Comparison of ENCODE assay signal across 22 cellular contexts in the genomic region with DNA sequence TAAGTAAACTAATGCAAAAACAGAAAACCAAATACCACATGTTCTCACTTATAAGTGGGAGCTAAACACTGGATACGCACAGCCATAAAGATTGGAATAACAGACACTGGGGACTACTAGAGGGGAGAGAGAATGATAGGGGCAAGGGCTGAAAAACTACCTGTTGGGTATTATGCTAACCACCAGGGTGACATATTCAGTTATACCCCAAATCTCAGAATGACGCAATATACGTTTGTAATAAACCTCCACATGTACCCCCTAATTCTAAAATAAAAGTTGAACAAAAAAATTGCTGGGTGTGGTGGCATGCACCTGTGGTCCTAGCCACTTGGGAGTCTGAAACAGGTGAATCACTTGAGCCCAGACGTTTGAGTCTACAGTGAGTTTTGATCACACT.
DNase-seq lines count a peak whose midpoint lies in the region; ATAC-seq, FAIRE-seq and TF ChIP-seq lines count a peak whose summit lies in the region.
"Had no signal": no experiment of that assay in that cellular context is flagged by ENCODE, and none has a peak within 500 bp of the region (broad histone marks: within the 10 kb centered on the region; RNA-seq: fewer than 3 reads in every experiment).

No MANE protein-coding gene starts in this region.

- H3K14ac ChIP-seq in IMR-90 (replicated peaks; ENCODE audit: low read depth, low read length) = no peak overlapping the region

- WGBS in A549 (ENCODE audit: missing lambda C conversion rate) = 72% methylated on average over 4 of the region's 4 CpGs
- whole genome bisulfite sequencing in IMR-90 (ENCODE audit: extremely low coverage in 2 of 2, insufficient read length in 1 of 2), 2 experiments = no CpG with 5 or more reads among the region's 4 CpGs
- WGBS in K562 (ENCODE audit: insufficient coverage, low coverage, missing lambda C conversion rate) = 0% methylated on average over 4 of the region's 4 CpGs

- TF ChIP-seq RAD21 in A549 (conservative IDR thresholded peaks at IDR 0.05 in 1 of 2, IDR thresholded peaks at IDR 0.05 in 1 of 2) = no peak
- no peak for TF ChIP-seq RAD21 in IMR-90 (IDR thresholded peaks at IDR 0.05; ENCODE audit: low read length)
- no peak for TF ChIP-seq RAD21 in K562 (CRISPR knock-in tag; conservative IDR thresholded peaks at IDR 0.05 in 1 of 2, IDR thresholded peaks at IDR 0.05 in 1 of 2)

- no peak overlapping the region for H2BK15ac ChIP-seq in IMR-90 (ENCODE audit: low read depth, low read length)

- H2BK5ac ChIP-seq in IMR-90 (ENCODE audit: low read depth, low read length, poor library complexity, severe bottlenecking) = no peak overlapping the region

- H3K4me2 ChIP-seq in A549 = peak overlapping the region; percentile 47
- no peak overlapping the region for H3K4me2 ChIP-seq in IMR-90 (ENCODE audit: low read depth, low read length)
- no peak overlapping the region for H3K4me2 ChIP-seq in K562 (ENCODE audit: insufficient read depth, low read length)
- H3K4me2 ChIP-seq: BLaER1 treated with 17β-estradiol and CSF1 and Interleukin-3, amounts not matched to agents 10 nM and 100 nM had no signal

- H3K56ac ChIP-seq in IMR-90 (ENCODE audit: extremely low read depth, insufficient read depth, low read length) = no peak overlapping the region

- no peak for TF ChIP-seq CTCF in A549 (IDR thresholded peaks at IDR 0.05)
- TF ChIP-seq CTCF in IMR-90 (conservative IDR thresholded peaks at IDR 0.05; ENCODE audit: low read depth, low read length) = no peak
- TF ChIP-seq CTCF in K562 (IDR thresholded peaks at IDR 0.05 in 2 of 3, conservative IDR thresholded peaks at IDR 0.05 in 1 of 3; ENCODE audit: insufficient read depth in 2 of 3, low read depth in 1 of 3, low read length in 3 of 3) = no peak

- H2AK9ac ChIP-seq in IMR-90 (replicated peaks; ENCODE audit: low read depth, low read length, poor library complexity) = no peak overlapping the region

- DNase-seq in A549 (ENCODE audit: low read depth in 1 of 2, low spot score in 1 of 2) (no peak), H54 (ENCODE audit: insufficient read length, low spot score) (no peak), IMR-90 (no peak), K562 (ENCODE audit: extremely low read depth in 1 of 4, low spot score in 3 of 4) (no peak), HuH-7 (ENCODE audit: low spot score) (no peak), caudate nucleus (lab: John Stamatoyannopoulos, UW) (no peak), NAMALWA (ENCODE audit: low spot score) (no peak), NCI-H2081 treated with DMSO at 0.1 percent for 48 hours (lab: John Stamatoyannopoulos, UW) (no peak)
- DNase-seq: 8988T; AML-193; Caco-2; Calu3; CD4-positive, alpha-beta T cell; CD8-positive, alpha-beta T cell; DMS79 treated with DMSO at 0.1 percent for 48 hours; GF-D8 had no signal

- CTCF ChIA-PET in A549 (lab: Yijun Ruan, JAX) = interaction anchor here (1.2 kb wide), 1 partner anchor 87 kb away, joined by 3 read pairs; no protein-coding TSS in a partner anchor
- CTCF ChIA-PET in IMR-90 (lab: Yijun Ruan, JAX) = interaction anchor here (0.6 kb wide), 1 partner anchor 87 kb away, joined by 5 read pairs; no protein-coding TSS in a partner anchor
- CTCF ChIA-PET in K562 (lab: Yijun Ruan, JAX; ENCODE audit: low intra/inter-chr PET ratio) = no interaction called here

- no peak for FAIRE-seq in A549 (lab: Jason Lieb, UNC)
- peak; percentile 15 for FAIRE-seq in H54 (lab: Jason Lieb, UNC)
- FAIRE-seq in K562 (lab: Jason Lieb, UNC) = no peak
- FAIRE-seq: A204.1, D721Med, G401.6, GM12891 had no signal

- H3K4me1 ChIP-seq in A549 = peaks cover 39% of the 10 kb centered on the region
- H3K4me1 ChIP-seq in IMR-90 (ENCODE audit: control insufficient read depth, insufficient read depth, low read length) = no peaks in the 10 kb centered on the region
- no peaks in the 10 kb centered on the region for H3K4me1 ChIP-seq in K562 (replicated peaks in 1 of 2; ENCODE audit: control insufficient read depth in 2 of 2, insufficient read depth in 2 of 2, low read length in 2 of 2)
- H3K4me1 ChIP-seq: BLaER1 treated with 17β-estradiol and CSF1 and Interleukin-3, amounts not matched to agents 10 nM and 100 nM had no signal

- H3K4ac ChIP-seq in IMR-90 (ENCODE audit: low read depth, low read length) = no peak overlapping the region

- no peak overlapping the region for H2BK120ac ChIP-seq in IMR-90 (ENCODE audit: low read depth, low read length)

- no peak overlapping the region for H4K5ac ChIP-seq in IMR-90 (ENCODE audit: low read depth, low read length)

- in situ Hi-C loops in IMR-90 (cut with MboI; ENCODE audit: low sequenced_read_pairs) = no loop called here
- in situ Hi-C loops in K562 (cut with MboI) = no loop called here

- ATAC-seq in A549 (no peak), IMR-90 (ENCODE audit: low read depth) (no peak), K562 (no peak)
- ATAC-seq: CD8-positive, alpha-beta T cell had no signal

- H3K23ac ChIP-seq in IMR-90 (ENCODE audit: low read depth, low read length) = no peak overlapping the region

- no peak overlapping the region for H2AK5ac ChIP-seq in IMR-90 (ENCODE audit: low read depth, low read length)

- H2BK20ac ChIP-seq in IMR-90 (ENCODE audit: low read depth, low read length) = no peak overlapping the region

- H4K20me1 ChIP-seq in IMR-90 (ENCODE audit: insufficient read depth, low read length) (no peaks in the 10 kb centered on the region), K562 (replicated peaks; ENCODE audit: control insufficient read depth, insufficient read depth, low read length) (no peaks in the 10 kb centered on the region)
- H4K20me1 ChIP-seq: BLaER1 treated with 17β-estradiol and CSF1 and Interleukin-3, amounts not matched to agents 10 nM and 100 nM had no signal

- H3K9ac ChIP-seq in IMR-90 (ENCODE audit: low read depth, low read length) (no peak overlapping the region), K562 (ENCODE audit: insufficient read depth in 1 of 2, low read depth in 2 of 2, low read length in 2 of 2) (no peak overlapping the region)
- H3K9ac ChIP-seq: BLaER1 treated with 17β-estradiol and CSF1 and Interleukin-3, amounts not matched to agents 10 nM and 100 nM had no signal

- H3K9me3 ChIP-seq in A549 = peaks cover 45% of the 10 kb centered on the region
- peaks cover 2% of the 10 kb centered on the region; the same call in 1 of the 2 replicates for H3K9me3 ChIP-seq in IMR-90 (ENCODE audit: control insufficient read depth, insufficient read depth, low read length)
- no peaks in the 10 kb centered on the region for H3K9me3 ChIP-seq in K562 (replicated peaks; ENCODE audit: control insufficient read depth, insufficient read depth, low read depth, low read length)

- H2AFZ ChIP-seq in IMR-90 (replicated peaks; ENCODE audit: low read length, poor library complexity) (no peak overlapping the region), K562 (ENCODE audit: low read depth, low read length) (no peak overlapping the region)

- POLR2A ChIA-PET in A549 (lab: Yijun Ruan, JAX) = no interaction called here
- POLR2A ChIA-PET in IMR-90 (lab: Charles Lee; ENCODE audit: unreplicated experiment) = no interaction called here
- POLR2A ChIA-PET in K562 (lab: Yijun Ruan, JAX) = no interaction called here

- TF ChIP-seq POLR2A in A549 (IDR thresholded peaks at IDR 0.05; ENCODE audit: low read length) = no peak
- no peak for TF ChIP-seq POLR2A in H54 (IDR thresholded peaks at IDR 0.05; ENCODE audit: low read depth, low read length)
- TF ChIP-seq POLR2A in IMR-90 (IDR thresholded peaks at IDR 0.05; ENCODE audit: low read depth, low read length) = no peak
- no peak for TF ChIP-seq POLR2A in K562 (conservative IDR thresholded peaks at IDR 0.05)

- dilution Hi-C loops in IMR-90 (cut with HindIII; ENCODE audit: low sequenced_read_pairs, unreplicated experiment) = no loop called here

- H3K27me3 ChIP-seq in IMR-90 (ENCODE audit: control insufficient read depth, insufficient read depth, low read length) = no peaks in the 10 kb centered on the region
- peaks cover 0 to 8% of the 10 kb centered on the region in 2 experiments; a peak in 2 of 5 replicates for H3K27me3 ChIP-seq in K562 (ENCODE audit: control insufficient read depth in 2 of 2, insufficient read depth in 2 of 2, low read length in 2 of 2)
- H3K27me3 ChIP-seq: BLaER1 treated with 17β-estradiol and CSF1 and Interleukin-3, amounts not matched to agents 10 nM and 100 nM had no signal

- H4K8ac ChIP-seq in IMR-90 (ENCODE audit: low read depth in 2 of 2, low read length in 2 of 2) = no peak overlapping the region

- H3K27ac ChIP-seq in A549 = peak overlapping the region; percentile 51 to 79
- H3K27ac ChIP-seq in IMR-90 (ENCODE audit: insufficient read depth, low read length) = no peak overlapping the region
- H3K27ac ChIP-seq in K562 (ENCODE audit: extremely low read depth, low read depth, low read length) = no peak overlapping the region
- no peak overlapping the region for H3K27ac ChIP-seq in caudate nucleus (ENCODE audit: low read depth, low read length)
- H3K27ac ChIP-seq: BLaER1 treated with 17β-estradiol and CSF1 and Interleukin-3, amounts not matched to agents 10 nM and 100 nM; C4-2B had no signal

- no TSS peak for BruUV-seq in IMR-90 (replicated peaks; lab: Mats Ljungman, UMichigan)
- no TSS peak for BruUV-seq in K562 (replicated peaks; lab: Mats Ljungman, UMichigan)

- H4K91ac ChIP-seq in IMR-90 (ENCODE audit: insufficient read depth, low read depth, low read length) = no peak overlapping the region

- no peaks in the 10 kb centered on the region for H3K79me2 ChIP-seq in K562 (ENCODE audit: control insufficient read depth, insufficient read depth, low read length)

- peaks cover 5 to 16% of the 10 kb centered on the region in 2 experiments for H3K79me1 ChIP-seq in IMR-90 (ENCODE audit: low read depth in 1 of 2, low read length in 2 of 2)

- TF ChIP-seq EP300 in A549 (IDR thresholded peaks at IDR 0.05) (no peak), K562 (IDR thresholded peaks at IDR 0.05; ENCODE audit: low read length) (no peak)

- H3K36me3 ChIP-seq in IMR-90 (ENCODE audit: control insufficient read depth, insufficient read depth, low read length) = no peaks in the 10 kb centered on the region
- no peaks in the 10 kb centered on the region for H3K36me3 ChIP-seq in K562 (ENCODE audit: control insufficient read depth, insufficient read depth, low read length)
- H3K36me3 ChIP-seq: BLaER1 treated with 17β-estradiol and CSF1 and Interleukin-3, amounts not matched to agents 10 nM and 100 nM had no signal

- H3K9me1 ChIP-seq in IMR-90 (ENCODE audit: insufficient read depth, low read length) (no peaks in the 10 kb centered on the region), K562 (ENCODE audit: control insufficient read depth, insufficient read depth, low read length) (no peaks in the 10 kb centered on the region)

- H3K18ac ChIP-seq in IMR-90 (ENCODE audit: low read depth, low read length) = no peak overlapping the region

- intact Hi-C loops in IMR-90 (cut with micrococcal nuclease) (no loop called here), K562 (cut with micrococcal nuclease) (no loop called here)

- H3K4me3 ChIP-seq in A549 = no peak overlapping the region
- no peak overlapping the region for H3K4me3 ChIP-seq in IMR-90 (ENCODE audit: insufficient read depth, low read depth, low read length)
- H3K4me3 ChIP-seq in K562 = no peak overlapping the region
- H3K4me3 ChIP-seq: BLaER1 treated with 17β-estradiol and CSF1 and Interleukin-3, amounts not matched to agents 10 nM and 100 nM had no signal

TF ChIP-seq in A549, 52 proteins besides CTCF, POLR2A, EP300 and RAD21 (continues in another document):
- TF ChIP-seq SREBF2 (IDR thresholded peaks at IDR 0.05) = no peak

TF ChIP-seq in IMR-90, 13 proteins besides CTCF, POLR2A, EP300 and RAD21 (continues in another document):
- TF ChIP-seq RFX5 (IDR thresholded peaks at IDR 0.05; ENCODE audit: low read depth, low read length) = no peak

Comparison
In these comparisons a context has a peak if more than half of its experiments do, and no peak if none do; other contexts are left out.
1. H3K27ac ChIP-seq: peak in A549 (2 of 2); none in IMR-90 (single experiment), K562 (single experiment) and caudate nucleus (single experiment).